In the genomic region with DNA sequence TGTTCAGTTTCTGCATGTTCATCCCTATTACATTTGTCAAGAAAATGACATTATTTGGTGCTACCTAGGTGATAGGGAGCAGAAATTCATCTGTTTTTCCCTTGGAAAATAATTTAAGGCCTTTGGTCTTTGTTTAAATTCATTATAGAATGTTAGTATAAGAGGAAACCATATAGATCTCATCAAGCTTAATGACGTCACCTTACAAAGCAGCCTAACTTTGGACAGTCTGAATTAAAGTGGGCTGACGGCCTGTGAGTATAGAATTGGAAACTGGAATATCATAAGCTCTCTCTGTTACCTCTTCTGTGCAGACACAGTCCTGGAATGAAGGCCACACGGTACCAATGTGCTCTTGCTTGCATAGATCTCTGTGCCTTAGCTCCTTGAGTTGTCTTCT, we compare ENCODE assay signal across 11 cellular contexts.
"Had no signal": no experiment of that assay in that cellular context is flagged by ENCODE, and none has a peak within 500 bp of the region (broad histone marks: within the 10 kb centered on the region; RNA-seq: fewer than 3 reads in every experiment).

No MANE protein-coding gene starts in this region.

- H3K36me3 ChIP-seq: HAP-1 had no signal

- H3K4me3 Mint-ChIP-seq: GM23338, H9, HFFc6 had no signal

- H3K4me2 ChIP-seq: GM23338 had no signal

- H3K4me1 ChIP-seq: HAP-1 had no signal

- H2AFZ ChIP-seq: GM23248, GM23338 had no signal

- ATAC-seq: GM23338, HCT116 had no signal

- H3K9ac ChIP-seq: GM23248 had no signal

- H3K9me3 ChIP-seq: HAP-1 had no signal

- FAIRE-seq: H1, H54 had no signal

- H3K4me1 Mint-ChIP-seq: GM23338, H9 had no signal

- H3K27ac ChIP-seq: GM23248 had no signal

- H3K4me3 ChIP-seq: GM23248, GM23338, HAP-1 had no signal

- H3K27ac Mint-ChIP-seq: GM23338, H9, HFFc6 had no signal

- DNase-seq: GM23248, GOT3, H7, H9, HCEC 1CT, HFFc6 had no signal

- H3K9me3 Mint-ChIP-seq: GM23338, H9, HFFc6 had no signal
